ENCODE assay signal across 19 cellular contexts in the genomic region with DNA sequence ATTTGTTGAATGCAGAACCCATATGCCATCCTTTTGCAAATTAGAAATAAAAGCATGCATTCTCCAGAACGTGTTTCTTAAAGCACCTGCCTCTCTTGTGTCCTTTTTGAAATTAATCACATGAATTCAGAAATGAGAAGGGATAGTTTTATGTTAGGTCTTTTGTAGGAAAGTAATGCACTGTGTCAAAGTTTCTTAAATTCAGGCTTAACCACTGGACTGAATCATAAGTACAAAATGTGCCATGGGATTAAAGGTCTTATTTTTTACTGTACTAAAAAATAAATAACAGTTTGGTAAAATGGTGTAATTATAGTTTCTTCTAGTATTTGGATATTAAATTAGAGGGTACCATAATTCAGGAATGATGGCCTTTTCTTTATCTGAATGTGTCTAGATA.
"Had no signal": no experiment of that assay in that cellular context is flagged by ENCODE, and none has a peak within 500 bp of the region (broad histone marks: within the 10 kb centered on the region; RNA-seq: fewer than 3 reads in every experiment).

No MANE protein-coding gene starts in this region.

- H3K27me3 Mint-ChIP-seq: effector memory CD8-positive, alpha-beta T cell; natural killer cell treated with Interleukin-12 subunit alpha and Interleukin-12 subunit beta and Interleukin-15 and Interleukin-18, amount 100 ng/mL, for 72 hours; stimulated activated memory B cell treated with anti-CD40 and anti-IgM and Interleukin-4, amounts not matched to agents 10 μg/mL and 1 μg/mL and 100 μg/mL, for 72 hours had no signal

- ATAC-seq: effector memory CD8-positive, alpha-beta T cell; left ventricle myocardium superior; lower lobe of right lung; mucosa of descending colon; natural killer cell treated with Interleukin-12 subunit alpha and Interleukin-12 subunit beta and Interleukin-15 and Interleukin-18, amount 100 ng/mL, for 72 hours; stimulated activated memory B cell treated with anti-CD40 and anti-IgM and Interleukin-4, amounts not matched to agents 10 μg/mL and 1 μg/mL and 100 μg/mL, for 72 hours; stimulated activated naive CD8-positive, alpha-beta T cell treated with anti-CD3 and anti-CD28 coated beads, Interleukin-15, Interleukin-2, amounts not matched to agents 100 U/mL and 50 U/mL, for 24 hours had no signal

- H3K9me3 Mint-ChIP-seq: effector memory CD8-positive, alpha-beta T cell; natural killer cell treated with Interleukin-12 subunit alpha and Interleukin-12 subunit beta and Interleukin-15 and Interleukin-18, amount 100 ng/mL, for 72 hours; stimulated activated memory B cell treated with anti-CD40 and anti-IgM and Interleukin-4, amounts not matched to agents 10 μg/mL and 1 μg/mL and 100 μg/mL, for 72 hours had no signal

- H3K27ac Mint-ChIP-seq: effector memory CD8-positive, alpha-beta T cell; naive B cell; natural killer cell treated with Interleukin-12 subunit alpha and Interleukin-12 subunit beta and Interleukin-15 and Interleukin-18, amount 100 ng/mL, for 72 hours; stimulated activated memory B cell treated with anti-CD40 and anti-IgM and Interleukin-4, amounts not matched to agents 10 μg/mL and 1 μg/mL and 100 μg/mL, for 72 hours had no signal

- DNase-seq: cortex of kidney; effector memory CD8-positive, alpha-beta T cell; erythroblast; esophagus squamous epithelium; head of caudate nucleus; left ventricle myocardium superior; lower lobe of right lung; mucosa of descending colon; naive B cell; nucleus accumbens; sigmoid colon; spleen; stimulated activated CD4-positive, alpha-beta T cell treated with anti-CD3 and anti-CD28 coated beads, Interleukin-4, amount 100 ng/mL, for 4 hours; stimulated activated naive CD8-positive, alpha-beta T cell treated with anti-CD3 and anti-CD28 coated beads, Interleukin-15, Interleukin-2, amounts not matched to agents 100 U/mL and 50 U/mL, for 24 hours; substantia nigra; testis; upper lobe of left lung had no signal

- H3K4me3 Mint-ChIP-seq: effector memory CD8-positive, alpha-beta T cell; naive B cell; natural killer cell treated with Interleukin-12 subunit alpha and Interleukin-12 subunit beta and Interleukin-15 and Interleukin-18, amount 100 ng/mL, for 72 hours; stimulated activated memory B cell treated with anti-CD40 and anti-IgM and Interleukin-4, amounts not matched to agents 10 μg/mL and 1 μg/mL and 100 μg/mL, for 72 hours had no signal

- H3K36me3 Mint-ChIP-seq: naive B cell; natural killer cell treated with Interleukin-12 subunit alpha and Interleukin-12 subunit beta and Interleukin-15 and Interleukin-18, amount 100 ng/mL, for 72 hours; stimulated activated memory B cell treated with anti-CD40 and anti-IgM and Interleukin-4, amounts not matched to agents 10 μg/mL and 1 μg/mL and 100 μg/mL, for 72 hours had no signal
